Comparison of ENCODE assay signal across 8 cellular contexts in genomic region chr12:122946690-122947271, GRCh38. TPM values are rescaled to one million over a fixed set of nuclear protein-coding genes. Genes with fewer than 3 reads are reported as not detected.
A peak's percentile ranks its signal among the peaks of the same experiment; 100 is the strongest.
DNase-seq lines count a peak whose midpoint lies in the region; ATAC-seq lines count a peak whose summit lies in the region.

No MANE protein-coding gene starts in this region.

- H3K36me3 ChIP-seq in mesendoderm (ENCODE audit: control insufficient read depth, insufficient read depth, low read length) = no peaks in the 10 kb centered on the region

- H3K79me1 ChIP-seq in mesendoderm (ENCODE audit: low read length) = no peaks in the 10 kb centered on the region

- peak overlapping the region; percentile 18 for H3K56ac ChIP-seq in mesendoderm (ENCODE audit: low read length)

- no peak overlapping the region for H4K5ac ChIP-seq in mesendoderm (ENCODE audit: low read length)

- H2BK5ac ChIP-seq in mesendoderm (ENCODE audit: low read length) = no peak overlapping the region

- no peaks in the 10 kb centered on the region for H3K27me3 Mint-ChIP-seq in central memory CD8-positive, alpha-beta T cell

- H3K27ac ChIP-seq in mesendoderm (ENCODE audit: low read depth, low read length) = no peak overlapping the region

- no peak overlapping the region for H3K18ac ChIP-seq in mesendoderm (ENCODE audit: low read length)

- H3K27ac Mint-ChIP-seq in central memory CD8-positive, alpha-beta T cell (ENCODE audit: low read depth) = peak overlapping the region; percentile 71

- no peaks in the 10 kb centered on the region for H3K27me3 ChIP-seq in mesendoderm (ENCODE audit: insufficient read depth, low read length, poor library complexity)

- H3K36me3 Mint-ChIP-seq in central memory CD8-positive, alpha-beta T cell (ENCODE audit: insufficient read depth) = peaks cover 2% of the 10 kb centered on the region

- no peaks in the 10 kb centered on the region for H3K4me1 ChIP-seq in mesendoderm (ENCODE audit: control insufficient read depth, low read depth, low read length)

- H3K4me3 Mint-ChIP-seq in central memory CD8-positive, alpha-beta T cell = peak overlapping the region; percentile 18

- H3K4me3 ChIP-seq in mesendoderm (ENCODE audit: low read length) = no peak overlapping the region

- no peak overlapping the region for H2BK120ac ChIP-seq in mesendoderm (ENCODE audit: low read depth, low read length)

- no peak overlapping the region for H3K4ac ChIP-seq in mesendoderm (ENCODE audit: low read depth, low read length)

- H3K9ac ChIP-seq in mesendoderm (ENCODE audit: low read length) = no peak overlapping the region

- H4K8ac ChIP-seq in mesendoderm (ENCODE audit: low read depth, low read length) = no peak overlapping the region

- DNase-seq in AML-193 (lab: John Stamatoyannopoulos, UW) (peak; percentile 71 to 88), KG1 (lab: John Stamatoyannopoulos, UW) (peak; percentile 19), mesendoderm (peak; percentile 70), NCI-H82 (lab: John Stamatoyannopoulos, UW) (no peak)
- DNase-seq in activated CD4-positive, alpha-beta T cell treated with anti-CD3 and anti-CD28 coated beads for 24 hours (ENCODE audit: low read depth in 2 of 2) = peak; percentile 65 to 74
- DNase-seq in central memory CD8-positive, alpha-beta T cell (ENCODE audit: low spot score in 2 of 2) = peak in 1 of 2 donors; percentile 21
- peak; percentile 79 for DNase-seq in stimulated activated CD8-positive, alpha-beta memory T cell treated with anti-CD3 and anti-CD28 coated beads, Interleukin-4, amount 100 ng/mL, for 24 hours (ENCODE audit: low read depth)

- no CpG with 5 or more reads among the region's 7 CpGs for WGBS in mesendoderm (ENCODE audit: extremely low coverage, insufficient coverage, low lambda C conversion rate)

- no peaks in the 10 kb centered on the region for H3K79me2 ChIP-seq in mesendoderm (ENCODE audit: control insufficient read depth, insufficient read depth, low read length)

- H3K4me1 Mint-ChIP-seq in central memory CD8-positive, alpha-beta T cell = peaks cover 24% of the 10 kb centered on the region

- no peak overlapping the region for H2AK5ac ChIP-seq in mesendoderm (ENCODE audit: low read length)

- H3K4me2 ChIP-seq in mesendoderm (ENCODE audit: low read length) = no peak overlapping the region

- no peak overlapping the region for H2BK15ac ChIP-seq in mesendoderm (replicated peaks; ENCODE audit: low read depth)

- H3K23ac ChIP-seq in mesendoderm (ENCODE audit: low read length) = no peak overlapping the region

- H3K9me3 Mint-ChIP-seq in central memory CD8-positive, alpha-beta T cell = no peaks in the 10 kb centered on the region

- ATAC-seq in GM19463 (IDR thresholded peaks at IDR 0.05; ENCODE audit: unreplicated experiment) = peak; percentile 86
- ATAC-seq in central memory CD8-positive, alpha-beta T cell (replicated peaks; ENCODE audit: extremely low read depth, poor library complexity, severe bottlenecking) = peak; percentile 80

RNA-seq across cellular contexts. Expression of gene ABCB9, which starts 19.5 kb away (rescaled TPM):
- 1.4 TPM for polyA plus RNA-seq in mesendoderm (2013, experiment 1 of 2)
- 1.2 TPM for polyA plus RNA-seq in mesendoderm (2013, experiment 2 of 2)

RNA-seq across cellular contexts. Expression of gene OGFOD2, which starts 28.3 kb away (rescaled TPM):
- 5.2 TPM for polyA plus RNA-seq in mesendoderm (2013, experiment 1 of 2)
- 4.9 TPM for polyA plus RNA-seq in mesendoderm (2013, experiment 2 of 2)

RNA-seq across cellular contexts. Expression of gene ARL6IP4, which starts 33.7 kb away (rescaled TPM):
- 118 TPM for polyA plus RNA-seq in mesendoderm (2013, experiment 1 of 2)
- polyA plus RNA-seq in mesendoderm (2013, experiment 2 of 2) = 115 TPM

RNA-seq across cellular contexts. Expression of gene VPS37B, which starts 50.9 kb away (rescaled TPM):
- polyA plus RNA-seq in mesendoderm (2013, experiment 1 of 2) = 8.6 TPM
- polyA plus RNA-seq in mesendoderm (2013, experiment 2 of 2) = 8.4 TPM
